In genomic region chr15:24627443-24627842, GRCh38 we compare ENCODE assay signal across 8 cellular contexts. TPM values are rescaled to one million over a fixed set of nuclear protein-coding genes. Genes with fewer than 3 reads are reported as not detected.
"Had no signal": no experiment of that assay in that cellular context is flagged by ENCODE, and none has a peak within 500 bp of the region (broad histone marks: within the 10 kb centered on the region; RNA-seq: fewer than 3 reads in every experiment).

No MANE protein-coding gene starts in this region.

- DNase-seq: IMR-90, KBM-7, KG1 had no signal

- H3K4me3 ChIP-seq: K562 had no signal

- H3K27ac ChIP-seq: HL-60 had no signal

- ATAC-seq: HepG2, K562 had no signal

RNA-seq across cellular contexts. Expression of gene NPAP1, which starts 48.1 kb away (rescaled TPM):
- total RNA-seq: HepG2, HT-29, HT1080, IMR-90, K562 had no signal
